Comparison of ENCODE assay signal across 24 cellular contexts in the genomic region with DNA sequence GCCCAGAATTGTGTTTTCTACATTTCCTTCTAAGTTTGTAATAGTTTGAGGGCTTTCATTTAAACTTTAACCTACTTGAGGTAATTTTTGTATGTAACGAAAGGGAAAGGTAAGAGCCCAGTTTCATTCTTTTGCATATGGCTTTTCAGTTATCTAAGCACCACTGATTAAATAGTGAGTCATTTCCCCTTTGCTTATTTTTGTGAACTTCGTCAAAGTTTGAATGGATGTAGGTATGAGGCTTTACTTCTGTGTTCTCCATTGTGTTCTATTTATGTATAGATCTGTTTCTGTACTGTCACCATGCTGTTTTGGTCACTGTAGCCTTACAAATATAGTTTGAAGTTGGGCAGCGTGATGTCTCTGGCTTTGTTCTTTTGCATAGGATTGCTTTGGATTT.
DNase-seq lines count a peak whose midpoint lies in the region; ATAC-seq and TF ChIP-seq lines count a peak whose summit lies in the region.
"Had no signal": no experiment of that assay in that cellular context is flagged by ENCODE, and none has a peak within 500 bp of the region (broad histone marks: within the 10 kb centered on the region; RNA-seq: fewer than 3 reads in every experiment).

No MANE protein-coding gene starts in this region.

- no peaks in the 10 kb centered on the region for H3K27me3 ChIP-seq in MM.1S (replicated peaks; ENCODE audit: insufficient read depth, low read length)
- H3K27me3 ChIP-seq: heart left ventricle had no signal

- no peak overlapping the region for H3K9ac ChIP-seq in MM.1S (ENCODE audit: low read length)

- no peak overlapping the region; the same call in 1 of the 2 replicates for H3K27ac ChIP-seq in MM.1S (ENCODE audit: low read length)
- H3K27ac ChIP-seq: heart left ventricle, lower lobe of right lung had no signal

- H3K4me3 ChIP-seq in MM.1S (ENCODE audit: low read length) (no peak overlapping the region), choroid plexus epithelial cell (ENCODE audit: low read depth, low read length) (no peak overlapping the region)
- H3K4me3 ChIP-seq: heart left ventricle, K562, lower lobe of right lung, smooth muscle cell had no signal

- no peaks in the 10 kb centered on the region for H3K27me3 Mint-ChIP-seq in activated CD4-positive, alpha-beta T cell treated with anti-CD3 and anti-CD28 coated beads, Interleukin-2, amount 10 ng/mL, durations not matched to agents 24 days and 14 days
- H3K27me3 Mint-ChIP-seq: CD4-positive, alpha-beta memory T cell; stimulated activated naive CD8-positive, alpha-beta T cell treated with anti-CD3 and anti-CD28 coated beads, Interleukin-15, amount 100 ng/mL, for 72 hours had no signal

- no peak overlapping the region for H3K4me3 Mint-ChIP-seq in activated CD4-positive, alpha-beta T cell treated with anti-CD3 and anti-CD28 coated beads, Interleukin-2, amount 10 ng/mL, durations not matched to agents 24 days and 14 days
- H3K4me3 Mint-ChIP-seq: CD4-positive, alpha-beta memory T cell; HFFc6; stimulated activated naive CD8-positive, alpha-beta T cell treated with anti-CD3 and anti-CD28 coated beads, Interleukin-15, amount 100 ng/mL, for 72 hours had no signal

- no peaks in the 10 kb centered on the region for H3K4me1 ChIP-seq in MM.1S (ENCODE audit: low read length)
- H3K4me1 ChIP-seq: heart left ventricle, lower lobe of right lung had no signal

- H3F3A ChIP-seq in MM.1S (ENCODE audit: insufficient read depth, low read length): no peaks in the 10 kb centered on the region

- no peaks in the 10 kb centered on the region; the same call in 1 of the 2 replicates for H3K9me2 ChIP-seq in MM.1S (replicated peaks; ENCODE audit: insufficient read depth, low read length)

- H3K27ac Mint-ChIP-seq in activated CD4-positive, alpha-beta T cell treated with anti-CD3 and anti-CD28 coated beads, Interleukin-2, amount 10 ng/mL, durations not matched to agents 24 days and 14 days: no peak overlapping the region
- H3K27ac Mint-ChIP-seq: activated naive CD4-positive, alpha-beta T cell treated with anti-CD3 and anti-CD28 coated beads, Interleukin-2, amount 50 U/mL, for 72 hours; CD4-positive, alpha-beta memory T cell; HFFc6; stimulated activated naive CD8-positive, alpha-beta T cell treated with anti-CD3 and anti-CD28 coated beads, Interleukin-15, amount 100 ng/mL, for 72 hours had no signal

- no peaks in the 10 kb centered on the region for H3K36me3 ChIP-seq in MM.1S (replicated peaks; ENCODE audit: insufficient read depth, low read length)
- H3K36me3 ChIP-seq: heart left ventricle, lower lobe of right lung had no signal

- no peaks in the 10 kb centered on the region for H4K20me1 ChIP-seq in MM.1S (ENCODE audit: insufficient read depth, low read length)

- ATAC-seq in GM18870 (IDR thresholded peaks at IDR 0.05; ENCODE audit: unreplicated experiment) (peak; percentile 80), HG02763 (IDR thresholded peaks at IDR 0.05; ENCODE audit: unreplicated experiment) (peak; percentile 50), HG03108 (IDR thresholded peaks at IDR 0.05; ENCODE audit: unreplicated experiment) (no peak)
- ATAC-seq: activated naive CD4-positive, alpha-beta T cell treated with anti-CD3 and anti-CD28 coated beads, Interleukin-2, amount 50 U/mL, for 72 hours; heart left ventricle; K562; lower lobe of right lung; stimulated activated naive CD8-positive, alpha-beta T cell treated with anti-CD3 and anti-CD28 coated beads, Interleukin-15, amount 100 ng/mL, for 72 hours had no signal

- H2AFZ ChIP-seq in MM.1S (ENCODE audit: low read length): no peak overlapping the region

- H3K9me3 ChIP-seq in MM.1S (replicated peaks; ENCODE audit: insufficient read depth, low read length): no peaks in the 10 kb centered on the region
- H3K9me3 ChIP-seq: lower lobe of right lung had no signal

- TF ChIP-seq CTCF in MM.1S (IDR thresholded peaks at IDR 0.05; ENCODE audit: low read length) (no peak), choroid plexus epithelial cell (conservative IDR thresholded peaks at IDR 0.05; ENCODE audit: low read depth, low read length) (no peak)

- intact Hi-C loops in activated CD4-positive, alpha-beta T cell treated with anti-CD3 and anti-CD28 coated beads, Interleukin-2, amount 10 ng/mL, durations not matched to agents 24 days and 14 days (cut with micrococcal nuclease): no loop called here

- DNase-seq in MM.1S: peak; percentile 53
- DNase-seq in choroid plexus epithelial cell (ENCODE audit: low read depth): peak; percentile 14
- DNase-seq in NCI-H345 (lab: John Stamatoyannopoulos, UW): no peak
- no peak for DNase-seq in activated CD4-positive, alpha-beta T cell treated with anti-CD3 and anti-CD28 coated beads, Interleukin-2, amount 10 ng/mL, durations not matched to agents 24 days and 14 days
- no peak for DNase-seq in DMS79 treated with DMSO at 0.1 percent for 48 hours (lab: John Stamatoyannopoulos, UW)
- DNase-seq: activated T-cell treated with anti-CD3 and anti-CD28 coated beads, Interleukin-2, amount 50 U/mL, for 48 hours; CD4-positive, alpha-beta memory T cell; DND-41; heart left ventricle; HFFc6; lower lobe of right lung; NCI-H2029 treated with DMSO at 0.1 percent for 48 hours; NCI-H524 treated with DMSO at 0.1 percent for 48 hours; OCI-M1; stimulated activated CD4-positive, alpha-beta T cell treated with anti-CD3 and anti-CD28 coated beads, Interleukin-4, amount 100 ng/mL, for 1 hour; stimulated activated naive CD8-positive, alpha-beta T cell treated with anti-CD3 and anti-CD28 coated beads, Interleukin-15, amount 100 ng/mL, for 72 hours; T-helper 2 cell; trophoblast cell had no signal

- H3K79me2 ChIP-seq in MM.1S (ENCODE audit: low read length): no peaks in the 10 kb centered on the region

- H3K36me3 Mint-ChIP-seq in activated CD4-positive, alpha-beta T cell treated with anti-CD3 and anti-CD28 coated beads, Interleukin-2, amount 10 ng/mL, durations not matched to agents 24 days and 14 days (ENCODE audit: low read depth): no peaks in the 10 kb centered on the region
- H3K36me3 Mint-ChIP-seq: activated naive CD4-positive, alpha-beta T cell treated with anti-CD3 and anti-CD28 coated beads, Interleukin-2, amount 50 U/mL, for 72 hours; CD4-positive, alpha-beta memory T cell had no signal

- H3K9me3 Mint-ChIP-seq in activated CD4-positive, alpha-beta T cell treated with anti-CD3 and anti-CD28 coated beads, Interleukin-2, amount 10 ng/mL, durations not matched to agents 24 days and 14 days: peaks cover 8% of the 10 kb centered on the region

- no peaks in the 10 kb centered on the region for H3K4me1 Mint-ChIP-seq in activated CD4-positive, alpha-beta T cell treated with anti-CD3 and anti-CD28 coated beads, Interleukin-2, amount 10 ng/mL, durations not matched to agents 24 days and 14 days
- H3K4me1 Mint-ChIP-seq: CD4-positive, alpha-beta memory T cell; stimulated activated naive CD8-positive, alpha-beta T cell treated with anti-CD3 and anti-CD28 coated beads, Interleukin-15, amount 100 ng/mL, for 72 hours had no signal

- peak overlapping the region; percentile 8; the same call in 1 of the 2 replicates for H3K4me2 ChIP-seq in MM.1S (ENCODE audit: low read depth, low read length)
- H3K4me2 ChIP-seq: smooth muscle cell had no signal

Comparison
In these comparisons a context has a peak if more than half of its experiments do, and no peak if none do; other contexts are left out.
1. DNase-seq: peak in MM.1S (single experiment) and choroid plexus epithelial cell (single experiment); none in NCI-H345 (single experiment), activated CD4-positive, alpha-beta T cell treated with anti-CD3 and anti-CD28 coated beads, Interleukin-2, amount 10 ng/mL, durations not matched to agents 24 days and 14 days (single experiment) and DMS79 treated with DMSO at 0.1 percent for 48 hours (single experiment).